In the genomic region with DNA sequence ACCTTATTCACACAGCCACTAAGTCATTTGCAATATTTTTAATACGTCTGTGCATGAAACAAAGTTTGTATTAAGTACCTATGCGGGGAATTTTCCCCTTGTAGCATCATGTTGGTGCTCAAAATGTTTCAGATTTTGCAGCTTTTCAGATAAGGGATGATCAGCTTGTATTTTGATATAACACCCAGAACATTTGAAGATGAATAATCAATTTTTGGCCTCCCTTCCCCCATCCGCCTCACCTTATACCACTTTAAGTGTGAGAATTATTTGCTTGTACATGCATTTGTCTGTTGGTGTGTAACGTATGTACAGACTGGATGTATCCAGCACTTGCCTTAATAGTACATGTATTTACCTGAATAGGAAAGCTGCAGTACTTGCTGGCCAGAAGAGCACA, we compare ENCODE assay signal across 10 cellular contexts. TPM values are rescaled to one million over a fixed set of nuclear protein-coding genes. Genes with fewer than 3 reads are reported as not detected.
DNase-seq lines count a peak whose midpoint lies in the region; ATAC-seq and TF ChIP-seq lines count a peak whose summit lies in the region.
"Had no signal": no experiment of that assay in that cellular context is flagged by ENCODE, and none has a peak within 500 bp of the region (broad histone marks: within the 10 kb centered on the region; RNA-seq: fewer than 3 reads in every experiment).

No MANE protein-coding gene starts in this region.

- no peak for TF ChIP-seq CTCF in fibroblast of pulmonary artery (IDR thresholded peaks at IDR 0.05; ENCODE audit: low read length, missing control alignments)

- no peak overlapping the region for H3K27ac ChIP-seq in stomach smooth muscle (ENCODE audit: low read length)

- no peaks in the 10 kb centered on the region for H3K9me3 ChIP-seq in stomach smooth muscle (ENCODE audit: control insufficient read depth in 2 of 2, low read length in 2 of 2)
- H3K9me3 ChIP-seq: BE2C had no signal

- peaks cover 23% of the 10 kb centered on the region for H3K4me1 ChIP-seq in stomach smooth muscle (ENCODE audit: control insufficient read depth, insufficient read depth, low read length)
- H3K4me1 ChIP-seq: BE2C had no signal

- peak overlapping the region; percentile 0 for H3K27ac Mint-ChIP-seq in activated CD4-positive, alpha-beta T cell treated with anti-CD3 and anti-CD28 coated beads, Interleukin-2, amount 10 ng/mL, durations not matched to agents 7 days and 5 days
- no peak overlapping the region for H3K27ac Mint-ChIP-seq in T-cell

- peaks cover 31% of the 10 kb centered on the region for H3K4me1 Mint-ChIP-seq in activated CD4-positive, alpha-beta T cell treated with anti-CD3 and anti-CD28 coated beads, Interleukin-2, amount 10 ng/mL, durations not matched to agents 7 days and 5 days
- H3K4me1 Mint-ChIP-seq in T-cell, result peaks cover 28 to 30% (median 29%) of the 10 kb centered on the region in 3 donors

- H3K27me3 ChIP-seq in stomach smooth muscle (ENCODE audit: control insufficient read depth in 1 of 2, insufficient read depth in 2 of 2, low read length in 2 of 2), result no peaks in the 10 kb centered on the region

- DNase-seq in activated CD4-positive, alpha-beta T cell treated with anti-CD3 and anti-CD28 coated beads, Interleukin-2, amount 10 ng/mL, durations not matched to agents 7 days and 5 days, result no peak
- no peak for DNase-seq in activated CD4-positive, alpha-beta T cell treated with anti-CD3 and anti-CD28 coated beads, Interleukin-2, amount 50 U/mL, for 1 hour
- DNase-seq in T-cell, result no peak
- no peak for DNase-seq in fibroblast of pulmonary artery (ENCODE audit: low read depth)
- DNase-seq: BE2C, NCI-H187 treated with DMSO at 0.1 percent for 48 hours had no signal

- H3K27me3 Mint-ChIP-seq in activated CD4-positive, alpha-beta T cell treated with anti-CD3 and anti-CD28 coated beads, Interleukin-2, amount 10 ng/mL, durations not matched to agents 7 days and 5 days, result no peaks in the 10 kb centered on the region
- H3K27me3 Mint-ChIP-seq in T-cell, result no peaks in the 10 kb centered on the region

- no peak overlapping the region for H3K9ac ChIP-seq in stomach smooth muscle (ENCODE audit: low read length in 2 of 2)

- H3K9me3 Mint-ChIP-seq in activated CD4-positive, alpha-beta T cell treated with anti-CD3 and anti-CD28 coated beads, Interleukin-2, amount 10 ng/mL, durations not matched to agents 7 days and 5 days, result no peaks in the 10 kb centered on the region
- no peaks in the 10 kb centered on the region for H3K9me3 Mint-ChIP-seq in T-cell

- no peak overlapping the region for H3K4me3 Mint-ChIP-seq in activated CD4-positive, alpha-beta T cell treated with anti-CD3 and anti-CD28 coated beads, Interleukin-2, amount 10 ng/mL, durations not matched to agents 7 days and 5 days
- peak overlapping the region; percentile 87 to 89 (median 87) for H3K4me3 Mint-ChIP-seq in T-cell

- CTCF ChIA-PET in activated CD4-positive, alpha-beta T cell treated with anti-CD3 and anti-CD28 coated beads, Interleukin-2, amount 10 ng/mL, durations not matched to agents 7 days and 5 days (lab: Charles Lee), result interaction anchor here (0.6 to 1.2 kb wide), 6 partner anchors 37 to 633 kb away, joined by 3 to 4 read pairs (median 3); no protein-coding TSS in a partner anchor
- CTCF ChIA-PET in T-cell (lab: Charles Lee), result interaction anchor here (0.7 to 4.4 kb wide), 10 partner anchors 9 to 249 kb away, joined by 3 to 30 read pairs (median 3); no protein-coding TSS in a partner anchor

- H3K36me3 Mint-ChIP-seq in activated CD4-positive, alpha-beta T cell treated with anti-CD3 and anti-CD28 coated beads, Interleukin-2, amount 10 ng/mL, durations not matched to agents 7 days and 5 days (ENCODE audit: low read depth), result peaks cover 21% of the 10 kb centered on the region
- peaks cover 3% of the 10 kb centered on the region for H3K36me3 Mint-ChIP-seq in T-cell

- H3K4me3 ChIP-seq in fibroblast of pulmonary artery (replicated peaks; ENCODE audit: low read depth, low read length) (peak overlapping the region; percentile 83), stomach smooth muscle (ENCODE audit: low read length in 2 of 2) (peak overlapping the region; percentile 64 to 86)

- POLR2A ChIA-PET in activated CD4-positive, alpha-beta T cell treated with anti-CD3 and anti-CD28 coated beads, Interleukin-2, amount 10 ng/mL, durations not matched to agents 7 days and 5 days (lab: Charles Lee), result interaction anchor here (1.0 kb wide), 1 partner anchor 15 kb away, joined by 4 read pairs; no protein-coding TSS in a partner anchor
- POLR2A ChIA-PET in T-cell (lab: Charles Lee), result interaction anchor here in 1 of 2 donors (0.5 kb wide), 1 partner anchor 387 kb away, joined by 5 read pairs; no protein-coding TSS in a partner anchor

- ATAC-seq in T-cell (replicated peaks in 1 of 4), result no peak
- ATAC-seq in HG03097 (IDR thresholded peaks at IDR 0.05; ENCODE audit: low FRiP score, unreplicated experiment), result no peak
- ATAC-seq in GM19324 (IDR thresholded peaks at IDR 0.05; ENCODE audit: low FRiP score, unreplicated experiment), result no peak
- no peak for ATAC-seq in GM19455 (IDR thresholded peaks at IDR 0.05; ENCODE audit: unreplicated experiment)

- H3K36me3 ChIP-seq in stomach smooth muscle (ENCODE audit: control insufficient read depth in 2 of 2, insufficient read depth in 2 of 2, low read length in 2 of 2), result peaks cover under 1 to 1% of the 10 kb centered on the region in 2 donors
- H3K36me3 ChIP-seq: BE2C had no signal

RNA-seq across cellular contexts. Expression of a gene that starts 1.7 kb away (rescaled TPM):
- total RNA-seq in activated CD4-positive, alpha-beta T cell treated with anti-CD3 and anti-CD28 coated beads, Interleukin-2, amount 10 ng/mL, durations not matched to agents 7 days and 5 days, result 10 to 100 TPM; 53.4 to 55.4 TPM
- total RNA-seq in T-cell, result 10 to 100 TPM; 12.6 to 16.2 (median 15.0) TPM
